14 cellular contexts compared by ENCODE assay signal in the genomic region with DNA sequence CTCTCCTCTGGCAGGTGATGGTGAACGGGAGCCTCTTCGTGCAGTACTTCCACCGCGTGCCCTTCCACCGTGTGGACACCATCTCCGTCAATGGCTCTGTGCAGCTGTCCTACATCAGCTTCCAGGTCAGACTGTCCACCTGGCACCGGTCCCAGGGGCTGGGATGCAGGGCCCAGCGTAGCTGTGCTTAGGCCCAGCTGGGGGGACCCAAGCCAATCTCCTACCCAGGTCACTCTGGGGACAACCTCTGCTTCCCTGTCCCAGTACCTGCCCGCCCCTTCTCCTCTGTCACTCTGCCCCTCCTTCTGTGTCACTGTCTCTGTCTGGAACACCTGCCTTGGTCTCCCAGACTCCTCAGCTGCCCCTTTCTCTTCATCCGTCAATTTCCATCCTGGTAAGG. TPM values are rescaled to one million over a fixed set of nuclear protein-coding genes. Genes with fewer than 3 reads are reported as not detected.
DNase-seq lines count a peak whose midpoint lies in the region; ATAC-seq and TF ChIP-seq lines count a peak whose summit lies in the region.
"Not testable (repeated sequence)": the region's sequence is repeated elsewhere in the genome, so short reads cannot be mapped to it uniquely, and the experiment has no call there.
"Had no signal": no experiment of that assay in that cellular context is flagged by ENCODE, and none has a peak within 500 bp of the region (broad histone marks: within the 10 kb centered on the region; RNA-seq: fewer than 3 reads in every experiment).

No MANE protein-coding gene starts in this region.

- not testable (repeated sequence) for DNase-seq in activated CD8-positive, alpha-beta memory T cell treated with anti-CD3 and anti-CD28 coated beads, Interleukin-2, amount 10 ng/mL, durations not matched to agents 7 days and 5 days; left lobe of liver (ENCODE audit: low spot score)
- DNase-seq in stomach, result peak; percentile 13

- CTCF ChIA-PET in activated CD8-positive, alpha-beta memory T cell treated with anti-CD3 and anti-CD28 coated beads, Interleukin-2, amount 10 ng/mL, durations not matched to agents 7 days and 5 days (lab: Charles Lee), result not testable (repeated sequence)

- not testable (repeated sequence) for H3K27ac ChIP-seq in stomach

- not testable (repeated sequence) for H3K27ac Mint-ChIP-seq in activated CD8-positive, alpha-beta memory T cell treated with anti-CD3 and anti-CD28 coated beads, Interleukin-2, amount 10 ng/mL, durations not matched to agents 7 days and 5 days; stimulated activated memory B cell treated with anti-CD40 and anti-IgM and Interleukin-4, amounts not matched to agents 10 μg/mL and 1 μg/mL and 100 μg/mL, for 72 hours

- H3K4me1 ChIP-seq in stomach, result not testable (repeated sequence)

- H3K9me3 ChIP-seq in stomach, result not testable (repeated sequence)

- not testable (repeated sequence) for H3K27me3 Mint-ChIP-seq in activated CD8-positive, alpha-beta memory T cell treated with anti-CD3 and anti-CD28 coated beads, Interleukin-2, amount 10 ng/mL, durations not matched to agents 7 days and 5 days; stimulated activated memory B cell treated with anti-CD40 and anti-IgM and Interleukin-4, amounts not matched to agents 10 μg/mL and 1 μg/mL and 100 μg/mL, for 72 hours

- TF ChIP-seq EP300 in stomach (IDR thresholded peaks at IDR 0.05), result not testable (repeated sequence)

- 66 to 85% (median 79%) methylated on average over 2 to 8 of the region's 10 CpGs for WGBS in stomach, 5 donors

- intact Hi-C loops in stomach (cut with DNase I; ENCODE audit: low total_unique reads), result not testable (repeated sequence)

- not testable (repeated sequence) for H3K4me1 Mint-ChIP-seq in activated CD8-positive, alpha-beta memory T cell treated with anti-CD3 and anti-CD28 coated beads, Interleukin-2, amount 10 ng/mL, durations not matched to agents 7 days and 5 days; stimulated activated memory B cell treated with anti-CD40 and anti-IgM and Interleukin-4, amounts not matched to agents 10 μg/mL and 1 μg/mL and 100 μg/mL, for 72 hours

- not testable (repeated sequence) for H3K36me3 Mint-ChIP-seq in activated CD8-positive, alpha-beta memory T cell treated with anti-CD3 and anti-CD28 coated beads, Interleukin-2, amount 10 ng/mL, durations not matched to agents 7 days and 5 days; stimulated activated memory B cell treated with anti-CD40 and anti-IgM and Interleukin-4, amounts not matched to agents 10 μg/mL and 1 μg/mL and 100 μg/mL, for 72 hours

- H3K9me3 Mint-ChIP-seq in activated CD8-positive, alpha-beta memory T cell treated with anti-CD3 and anti-CD28 coated beads, Interleukin-2, amount 10 ng/mL, durations not matched to agents 7 days and 5 days (ENCODE audit: low read depth); stimulated activated memory B cell treated with anti-CD40 and anti-IgM and Interleukin-4, amounts not matched to agents 10 μg/mL and 1 μg/mL and 100 μg/mL, for 72 hours: not testable (repeated sequence)

- not testable (repeated sequence) for H3K4me3 Mint-ChIP-seq in activated CD8-positive, alpha-beta memory T cell treated with anti-CD3 and anti-CD28 coated beads, Interleukin-2, amount 10 ng/mL, durations not matched to agents 7 days and 5 days; stimulated activated memory B cell treated with anti-CD40 and anti-IgM and Interleukin-4, amounts not matched to agents 10 μg/mL and 1 μg/mL and 100 μg/mL, for 72 hours

- peak; percentile 9 for ATAC-seq in activated CD8-positive, alpha-beta memory T cell treated with anti-CD3 and anti-CD28 coated beads, Interleukin-2, amount 10 ng/mL, durations not matched to agents 7 days and 5 days
- ATAC-seq in left lobe of liver, result peak; percentile 36
- ATAC-seq in stimulated activated memory B cell treated with anti-CD40 and anti-IgM and Interleukin-4, amounts not matched to agents 10 μg/mL and 1 μg/mL and 100 μg/mL, for 72 hours, result peak; percentile 44

- not testable (repeated sequence) for H3K36me3 ChIP-seq in stomach

- TF ChIP-seq POLR2A in stomach (IDR thresholded peaks at IDR 0.05), result not testable (repeated sequence)

- H3K4me3 ChIP-seq in stomach, result not testable (repeated sequence)

- TF ChIP-seq CTCF in stomach (IDR thresholded peaks at IDR 0.05), result not testable (repeated sequence)

- H3K27me3 ChIP-seq in stomach, result not testable (repeated sequence)

RNA-seq across cellular contexts. Expression of a gene that starts 11.0 kb away (rescaled TPM):
- 10 to 100 TPM in 1 of 2 experiments, 1 to 10 TPM in 1; 1.1 to 10.7 TPM for total RNA-seq in activated CD8-positive, alpha-beta memory T cell treated with anti-CD3 and anti-CD28 coated beads, Interleukin-2, amount 10 ng/mL, durations not matched to agents 7 days and 5 days
- 0.18 TPM for total RNA-seq in left lobe of liver
- 100 to 1,000 TPM in 1 of 5 donors, 10 to 100 TPM in 3, not detected in 1; 30.5 to 175 (median 53.4) TPM for total RNA-seq in stomach
- polyA plus RNA-seq in stomach, result 100 to 1,000 TPM in 1 of 3 donors, 10 to 100 TPM in 1, 1 to 10 TPM in 1; 3.4 to 362 (median 10.3) TPM
- total RNA-seq: A172; A673; Caco-2; CD4-positive, alpha-beta memory T cell; CD4-positive, alpha-beta T cell; CD4-positive, CD25-positive, alpha-beta regulatory T cell; CD8-positive, alpha-beta memory T cell; Daoy had no signal
- polyA plus RNA-seq: A549; AG04450; CD4-positive, alpha-beta memory T cell; CD8-positive, alpha-beta memory T cell had no signal
